ENCODE assay signal across 8 cellular contexts in genomic region chr11:99020324-99021225, GRCh38. TPM values are rescaled to one million over a fixed set of nuclear protein-coding genes. Genes with fewer than 3 reads are reported as not detected.
DNase-seq lines count a peak whose midpoint lies in the region; ATAC-seq and TF ChIP-seq lines count a peak whose summit lies in the region.

TSS of gene CNTN5 (plus strand) at chr11:99020949.

- H3K36me3 Mint-ChIP-seq in activated T-cell treated with anti-CD3 and anti-CD28 coated beads, Interleukin-2, amount 50 U/mL, for 72 hours (ENCODE audit: insufficient read depth in 2 of 2): no peaks in the 10 kb centered on the region

- H3K27me3 ChIP-seq in heart left ventricle (peaks cover 0 to 32% (median 8%) of the 10 kb centered on the region in 9 donors), ovary (no peaks in the 10 kb centered on the region)

- no peaks in the 10 kb centered on the region for H3K36me3 ChIP-seq in heart left ventricle
- H3K36me3 ChIP-seq in ovary: no peaks in the 10 kb centered on the region

- peak within 1 kb of the TSS; percentile 11 for H3K4me3 ChIP-seq in AG10803 (ENCODE audit: low read length)
- peak within 1 kb of the TSS; percentile 9 to 50 (median 39) for H3K4me3 ChIP-seq in heart left ventricle
- H3K4me3 ChIP-seq in ovary: peak within 1 kb of the TSS; percentile 20

- TF ChIP-seq CTCF in AG10803 (conservative IDR thresholded peaks at IDR 0.05; ENCODE audit: low read length): no peak
- TF ChIP-seq CTCF in heart left ventricle (IDR thresholded peaks at IDR 0.05): peak in 1 of 12 donors; percentile 8
- TF ChIP-seq CTCF in ovary (IDR thresholded peaks at IDR 0.05): no peak

- 1 to 4% (median 2%) methylated on average over 31 to 57 of the region's 57 CpGs for WGBS in heart left ventricle, 4 donors
- WGBS in ovary, 3 donors: 1 to 2% (median 1%) methylated on average over 50 to 57 of the region's 57 CpGs

- no peak for TF ChIP-seq EP300 in ovary (IDR thresholded peaks at IDR 0.05)

- peaks cover 6% of the 10 kb centered on the region for H3K4me1 Mint-ChIP-seq in activated T-cell treated with anti-CD3 and anti-CD28 coated beads, Interleukin-2, amount 50 U/mL, for 72 hours (ENCODE audit: low read depth)

- H3K9me3 ChIP-seq in heart left ventricle: no peaks in the 10 kb centered on the region
- H3K9me3 ChIP-seq in ovary: no peaks in the 10 kb centered on the region

- no peak within 1 kb of the TSS for H3K27ac Mint-ChIP-seq in activated T-cell treated with anti-CD3 and anti-CD28 coated beads, Interleukin-2, amount 50 U/mL, for 72 hours

- no peaks in the 10 kb centered on the region for H3K9me3 Mint-ChIP-seq in activated T-cell treated with anti-CD3 and anti-CD28 coated beads, Interleukin-2, amount 50 U/mL, for 72 hours

- intact Hi-C loops in heart left ventricle (cut with DNase I) (loop anchor here in 1 of 10 donors (5.0 kb wide), 1 partner anchor 717 kb away; no protein-coding TSS in a partner anchor), ovary (cut with DNase I) (no loop called here)

- H3K27me3 Mint-ChIP-seq in activated T-cell treated with anti-CD3 and anti-CD28 coated beads, Interleukin-2, amount 50 U/mL, for 72 hours (ENCODE audit: low read depth): peaks cover 36% of the 10 kb centered on the region

- no peak for TF ChIP-seq POLR2A in heart left ventricle (IDR thresholded peaks at IDR 0.05)
- TF ChIP-seq POLR2A in ovary (IDR thresholded peaks at IDR 0.05): no peak

- H3K27ac ChIP-seq in heart left ventricle: no peak within 1 kb of the TSS
- no peak within 1 kb of the TSS for H3K27ac ChIP-seq in ovary

- peak within 1 kb of the TSS; percentile 73 to 77 for H3K4me3 Mint-ChIP-seq in activated T-cell treated with anti-CD3 and anti-CD28 coated beads, Interleukin-2, amount 50 U/mL, for 72 hours

- peaks cover 0 to 10% (median 0%) of the 10 kb centered on the region in 12 donors for H3K4me1 ChIP-seq in heart left ventricle
- H3K4me1 ChIP-seq in ovary (ENCODE audit: insufficient read depth): peaks cover 2% of the 10 kb centered on the region

- DNase-seq in AG10803 (ENCODE audit: low read depth) (no peak), NCI-H226 (peak; percentile 43), heart left ventricle (peak in 4 of 5 donors; percentile 10 to 61 (median 38)), ovary (peak in 1 of 5 donors; percentile 21), NCI-H128 (lab: John Stamatoyannopoulos, UW; ENCODE audit: unreplicated experiment) (no peak)
- DNase-seq in activated T-cell treated with anti-CD3 and anti-CD28 coated beads, Interleukin-2, amount 50 U/mL, for 72 hours: peak; percentile 3 to 4

- ATAC-seq in GM21360 (IDR thresholded peaks at IDR 0.05; ENCODE audit: unreplicated experiment): peak; percentile 47
- peak; percentile 53 to 55 for ATAC-seq in activated T-cell treated with anti-CD3 and anti-CD28 coated beads, Interleukin-2, amount 50 U/mL, for 72 hours (replicated peaks in 1 of 2)
- peak in 3 of 4 donors; percentile 74 to 87 (median 85) for ATAC-seq in heart left ventricle
- no peak for ATAC-seq in HG03135 (IDR thresholded peaks at IDR 0.05; ENCODE audit: unreplicated experiment)

RNA-seq across cellular contexts. Expression of gene CNTN5, which starts in this region (rescaled TPM):
- total RNA-seq in activated T-cell treated with anti-CD3 and anti-CD28 coated beads, Interleukin-2, amount 50 U/mL, for 72 hours: not detected
- total RNA-seq in heart left ventricle (under 1 TPM in 2 of 9 donors, not detected in 7; 0.11 to 0.16 TPM), ovary (1 to 10 TPM in 1 of 7 donors, under 1 TPM in 1, not detected in 5; 0.18 to 1.1 TPM)
- polyA plus RNA-seq in heart left ventricle (not detected), ovary (under 1 TPM; 0.02 to 0.12 TPM)

Comparison
In these comparisons a context has a peak if more than half of its experiments do, and no peak if none do; other contexts are left out.
1. Peak in DNase-seq and ATAC-seq in activated T-cell treated with anti-CD3 and anti-CD28 coated beads, Interleukin-2, amount 50 U/mL, for 72 hours; RNA of the gene not detected or under 1 TPM.
2. Peak in DNase-seq, ATAC-seq and H3K4me3 ChIP-seq in heart left ventricle; RNA of the gene not detected or under 1 TPM.